Comparison of ENCODE assay signal across 1 cellular context in genomic region chr9:121383715-121384114, GRCh38.
TF ChIP-seq lines count a peak whose summit lies in the region.

No MANE protein-coding gene starts in this region.

TF ChIP-seq in IMR-90, 13 proteins besides CTCF, POLR2A, EP300 and RAD21:
- TF ChIP-seq MAFK (IDR thresholded peaks at IDR 0.05; ENCODE audit: low read depth, low read length), result no peak
- no peak for TF ChIP-seq FOS (IDR thresholded peaks at IDR 0.05; ENCODE audit: low read depth, low read length)
- no peak for TF ChIP-seq BHLHE40 (IDR thresholded peaks at IDR 0.05; ENCODE audit: low read depth, low read length)
- TF ChIP-seq MAZ (IDR thresholded peaks at IDR 0.05; ENCODE audit: borderline replicate concordance, low read depth, low read length), result no peak
- TF ChIP-seq USF2 (IDR thresholded peaks at IDR 0.05; ENCODE audit: low read depth, low read length), result no peak
- TF ChIP-seq CHD1 (IDR thresholded peaks at IDR 0.05; ENCODE audit: low read depth, low read length), result no peak
- no peak for TF ChIP-seq SMC3 (IDR thresholded peaks at IDR 0.05; ENCODE audit: low read depth, low read length)
- no peak for TF ChIP-seq RCOR1 (IDR thresholded peaks at IDR 0.05; ENCODE audit: insufficient replicate concordance, low read length)
- no peak for TF ChIP-seq NFE2L2 (IDR thresholded peaks at IDR 0.05; ENCODE audit: low read depth, low read length)
- no peak for TF ChIP-seq RFX5 (IDR thresholded peaks at IDR 0.05; ENCODE audit: low read depth, low read length)
TF ChIP-seq in IMR-90: peak in this region for 0.
